1 cellular context compared by ENCODE assay signal in genomic region chr6:124958759-124959354, GRCh38.
A peak's percentile ranks its signal among the peaks of the same experiment; 100 is the strongest.
TF ChIP-seq lines count a peak whose summit lies in the region.

No MANE protein-coding gene starts in this region.

TF ChIP-seq in K562, 482 proteins besides CTCF, POLR2A, EP300 and RAD21 (continued from another document and continues in another):
- TF ChIP-seq ZBTB49 (CRISPR knock-in tag; IDR thresholded peaks at IDR 0.05; ENCODE audit: borderline replicate concordance) = no peak
- TF ChIP-seq, protein P1, sequence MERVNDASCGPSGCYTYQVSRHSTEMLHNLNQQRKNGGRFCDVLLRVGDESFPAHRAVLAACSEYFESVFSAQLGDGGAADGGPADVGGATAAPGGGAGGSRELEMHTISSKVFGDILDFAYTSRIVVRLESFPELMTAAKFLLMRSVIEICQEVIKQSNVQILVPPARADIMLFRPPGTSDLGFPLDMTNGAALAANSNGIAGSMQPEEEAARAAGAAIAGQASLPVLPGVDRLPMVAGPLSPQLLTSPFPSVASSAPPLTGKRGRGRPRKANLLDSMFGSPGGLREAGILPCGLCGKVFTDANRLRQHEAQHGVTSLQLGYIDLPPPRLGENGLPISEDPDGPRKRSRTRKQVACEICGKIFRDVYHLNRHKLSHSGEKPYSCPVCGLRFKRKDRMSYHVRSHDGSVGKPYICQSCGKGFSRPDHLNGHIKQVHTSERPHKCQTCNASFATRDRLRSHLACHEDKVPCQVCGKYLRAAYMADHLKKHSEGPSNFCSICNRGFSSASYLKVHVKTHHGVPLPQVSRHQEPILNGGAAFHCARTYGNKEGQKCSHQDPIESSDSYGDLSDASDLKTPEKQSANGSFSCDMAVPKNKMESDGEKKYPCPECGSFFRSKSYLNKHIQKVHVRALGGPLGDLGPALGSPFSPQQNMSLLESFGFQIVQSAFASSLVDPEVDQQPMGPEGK (CRISPR knock-in tag; IDR thresholded peaks at IDR 0.05; ENCODE audit: borderline replicate concordance) = no peak
- TF ChIP-seq MTA1 (IDR thresholded peaks at IDR 0.05; ENCODE audit: borderline replicate concordance) = 0 out of 2 replicates have a peak, but pooled peaks have one; percentile 19
- TF ChIP-seq PHF20 (IDR thresholded peaks at IDR 0.05; ENCODE audit: partially characterized antibody) = no peak
- no peak for TF ChIP-seq GTF2B (IDR thresholded peaks at IDR 0.05; ENCODE audit: extremely low read depth, insufficient read length)
- TF ChIP-seq COPS2 (conservative IDR thresholded peaks at IDR 0.05) = no peak
- no peak for TF ChIP-seq ZHX1 (conservative IDR thresholded peaks at IDR 0.05; ENCODE audit: low read length)
- no peak for TF ChIP-seq ZNF75A (CRISPR knock-in tag; IDR thresholded peaks at IDR 0.05)
- TF ChIP-seq BRF2 (IDR thresholded peaks at IDR 0.05; ENCODE audit: borderline replicate concordance, insufficient read depth, insufficient read length) = no peak
- TF ChIP-seq MGA (IDR thresholded peaks at IDR 0.05) = no peak
- no peak for TF ChIP-seq MCM5 (IDR thresholded peaks at IDR 0.05; ENCODE audit: low read depth)
- TF ChIP-seq FOS (IDR thresholded peaks at IDR 0.05; ENCODE audit: extremely low read depth, insufficient read length) = peak; percentile 8
- no peak for TF ChIP-seq ETV6 (IDR thresholded peaks at IDR 0.05; ENCODE audit: borderline replicate concordance in 1 of 2, low read depth in 2 of 2, low read length in 1 of 2)
- TF ChIP-seq ETV6 (CRISPR knock-in tag; IDR thresholded peaks at IDR 0.05; ENCODE audit: borderline replicate concordance) = no peak
- no peak for TF ChIP-seq ZFPM2 (CRISPR knock-in tag; IDR thresholded peaks at IDR 0.05)
- TF ChIP-seq, protein P2, sequence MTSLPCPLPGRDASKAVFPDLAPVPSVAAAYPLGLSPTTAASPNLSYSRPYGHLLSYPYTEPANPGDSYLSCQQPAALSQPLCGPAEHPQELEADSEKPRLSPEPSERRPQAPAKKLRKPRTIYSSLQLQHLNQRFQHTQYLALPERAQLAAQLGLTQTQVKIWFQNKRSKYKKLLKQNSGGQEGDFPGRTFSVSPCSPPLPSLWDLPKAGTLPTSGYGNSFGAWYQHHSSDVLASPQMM (CRISPR knock-in tag; IDR thresholded peaks at IDR 0.05) = no peak
- no peak for TF ChIP-seq EGR1 (conservative IDR thresholded peaks at IDR 0.05)
- TF ChIP-seq SUPT5H (IDR thresholded peaks at IDR 0.05) = no peak
- TF ChIP-seq ZNF197 (CRISPR knock-in tag; IDR thresholded peaks at IDR 0.05; ENCODE audit: low read depth) = no peak
- TF ChIP-seq BCL6 (CRISPR knock-in tag; IDR thresholded peaks at IDR 0.05) = no peak
- TF ChIP-seq ESRRA (IDR thresholded peaks at IDR 0.05; ENCODE audit: borderline replicate concordance, low read depth) = peak; percentile 78; the same call in 1 of the 2 replicates
- no peak for TF ChIP-seq ZNF146 (CRISPR knock-in tag; IDR thresholded peaks at IDR 0.05; ENCODE audit: unreplicated experiment)
- TF ChIP-seq, protein P3, sequence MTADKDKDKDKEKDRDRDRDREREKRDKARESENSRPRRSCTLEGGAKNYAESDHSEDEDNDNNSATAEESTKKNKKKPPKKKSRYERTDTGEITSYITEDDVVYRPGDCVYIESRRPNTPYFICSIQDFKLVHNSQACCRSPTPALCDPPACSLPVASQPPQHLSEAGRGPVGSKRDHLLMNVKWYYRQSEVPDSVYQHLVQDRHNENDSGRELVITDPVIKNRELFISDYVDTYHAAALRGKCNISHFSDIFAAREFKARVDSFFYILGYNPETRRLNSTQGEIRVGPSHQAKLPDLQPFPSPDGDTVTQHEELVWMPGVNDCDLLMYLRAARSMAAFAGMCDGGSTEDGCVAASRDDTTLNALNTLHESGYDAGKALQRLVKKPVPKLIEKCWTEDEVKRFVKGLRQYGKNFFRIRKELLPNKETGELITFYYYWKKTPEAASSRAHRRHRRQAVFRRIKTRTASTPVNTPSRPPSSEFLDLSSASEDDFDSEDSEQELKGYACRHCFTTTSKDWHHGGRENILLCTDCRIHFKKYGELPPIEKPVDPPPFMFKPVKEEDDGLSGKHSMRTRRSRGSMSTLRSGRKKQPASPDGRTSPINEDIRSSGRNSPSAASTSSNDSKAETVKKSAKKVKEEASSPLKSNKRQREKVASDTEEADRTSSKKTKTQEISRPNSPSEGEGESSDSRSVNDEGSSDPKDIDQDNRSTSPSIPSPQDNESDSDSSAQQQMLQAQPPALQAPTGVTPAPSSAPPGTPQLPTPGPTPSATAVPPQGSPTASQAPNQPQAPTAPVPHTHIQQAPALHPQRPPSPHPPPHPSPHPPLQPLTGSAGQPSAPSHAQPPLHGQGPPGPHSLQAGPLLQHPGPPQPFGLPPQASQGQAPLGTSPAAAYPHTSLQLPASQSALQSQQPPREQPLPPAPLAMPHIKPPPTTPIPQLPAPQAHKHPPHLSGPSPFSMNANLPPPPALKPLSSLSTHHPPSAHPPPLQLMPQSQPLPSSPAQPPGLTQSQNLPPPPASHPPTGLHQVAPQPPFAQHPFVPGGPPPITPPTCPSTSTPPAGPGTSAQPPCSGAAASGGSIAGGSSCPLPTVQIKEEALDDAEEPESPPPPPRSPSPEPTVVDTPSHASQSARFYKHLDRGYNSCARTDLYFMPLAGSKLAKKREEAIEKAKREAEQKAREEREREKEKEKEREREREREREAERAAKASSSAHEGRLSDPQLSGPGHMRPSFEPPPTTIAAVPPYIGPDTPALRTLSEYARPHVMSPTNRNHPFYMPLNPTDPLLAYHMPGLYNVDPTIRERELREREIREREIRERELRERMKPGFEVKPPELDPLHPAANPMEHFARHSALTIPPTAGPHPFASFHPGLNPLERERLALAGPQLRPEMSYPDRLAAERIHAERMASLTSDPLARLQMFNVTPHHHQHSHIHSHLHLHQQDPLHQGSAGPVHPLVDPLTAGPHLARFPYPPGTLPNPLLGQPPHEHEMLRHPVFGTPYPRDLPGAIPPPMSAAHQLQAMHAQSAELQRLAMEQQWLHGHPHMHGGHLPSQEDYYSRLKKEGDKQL (CRISPR knock-in tag; IDR thresholded peaks at IDR 0.05; ENCODE audit: borderline replicate concordance) = no peak
- no peak for TF ChIP-seq TRIM28 (IDR thresholded peaks at IDR 0.05)
- TF ChIP-seq HNRNPLL (IDR thresholded peaks at IDR 0.05; ENCODE audit: low read depth, low read length, poor library complexity, severe bottlenecking) = no peak
- TF ChIP-seq ADNP (tag; IDR thresholded peaks at IDR 0.05) = no peak
